ENCODE assay signal across 8 cellular contexts in genomic region chr3:125357032-125357658, GRCh38. TPM values are rescaled to one million over a fixed set of nuclear protein-coding genes. Genes with fewer than 3 reads are reported as not detected.
DNase-seq lines count a peak whose midpoint lies in the region; ATAC-seq and TF ChIP-seq lines count a peak whose summit lies in the region.

No MANE protein-coding gene starts in this region.

- no peaks in the 10 kb centered on the region for H3K27me3 ChIP-seq in lung (ENCODE audit: control insufficient read depth, insufficient read depth)

- H3K36me3 ChIP-seq in lung (ENCODE audit: control insufficient read depth in 2 of 2, insufficient read depth in 2 of 2, low read length in 2 of 2), result no peaks in the 10 kb centered on the region

- peak overlapping the region; percentile 77 to 78 for H3K27ac ChIP-seq in lung (ENCODE audit: low read depth in 1 of 2, low read length in 1 of 2)

- WGBS in lung, 2 donors, result 3% methylated on average over 49 to 52 of the region's 52 CpGs

- DNase-seq in NOMO-1 (lab: John Stamatoyannopoulos, UW; ENCODE audit: unreplicated experiment in 2 of 2), result peak; percentile 18 to 19
- DNase-seq in NOMO-1 treated with dmso at 0.1 percent for 144 hours (lab: John Stamatoyannopoulos, UW; ENCODE audit: unreplicated experiment), result no peak
- DNase-seq in activated CD4-positive, alpha-beta T cell treated with anti-CD3 and anti-CD28 coated beads for 1 hour, result peak; percentile 31
- DNase-seq in dermis blood vessel endothelial cell, result peak; percentile 59
- DNase-seq in lung (ENCODE audit: low spot score), result peak; percentile 38
- peak; percentile 19 for DNase-seq in stimulated activated CD8-positive, alpha-beta memory T cell treated with anti-CD3 and anti-CD28 coated beads, Interleukin-15, amount 100 ng/mL, for 24 hours (ENCODE audit: low read depth)

- ATAC-seq in HG03460 (IDR thresholded peaks at IDR 0.05; ENCODE audit: unreplicated experiment) (peak; percentile 69), lung (ENCODE audit: insufficient read depth, low FRiP score) (peak; percentile 80), HG02938 (IDR thresholded peaks at IDR 0.05; ENCODE audit: unreplicated experiment) (no peak)

- H3K9me3 ChIP-seq in lung (ENCODE audit: control insufficient read depth in 2 of 2, insufficient read depth in 1 of 2, low read length in 1 of 2), result peaks cover 0 to 4% of the 10 kb centered on the region in 2 donors

- H3K4me1 ChIP-seq in lung (ENCODE audit: control insufficient read depth in 2 of 2, insufficient read depth in 2 of 2, low read length in 2 of 2), result peaks cover 6 to 17% of the 10 kb centered on the region in 2 donors

- no peak for TF ChIP-seq CTCF in lung (IDR thresholded peaks at IDR 0.05; ENCODE audit: control extremely low read depth, extremely low read depth)

- H3K4me3 ChIP-seq in lung, result peak overlapping the region; percentile 80

RNA-seq across cellular contexts. Expression of gene ZNF148, which starts 18.0 kb away (rescaled TPM):
- total RNA-seq in dermis blood vessel endothelial cell, result 33.7 and 38.0 TPM in 2 replicates
- total RNA-seq in lung, result 10 to 100 TPM; 33.3 to 46.2 TPM
- 1 to 10 TPM; 3.5 to 7.5 TPM for polyA plus RNA-seq in lung
